30 cellular contexts compared by ENCODE assay signal in genomic region chr5:155780274-155780673, GRCh38.
"Had no signal": no experiment of that assay in that cellular context is flagged by ENCODE, and none has a peak within 500 bp of the region (broad histone marks: within the 10 kb centered on the region; RNA-seq: fewer than 3 reads in every experiment).

No MANE protein-coding gene starts in this region.

- DNase-seq: activated effector memory CD4-positive, alpha-beta T cell treated with anti-CD3 and anti-CD28 coated beads, Interleukin-2, amount 50 U/mL, for 16 hours; activated effector memory CD4-positive, alpha-beta T cell treated with Interleukin-2 at 50 U/mL for 16 hours; activated gamma-delta T cell; activated gamma-delta T cell treated with Interleukin-2 at 50 U/mL for 16 hours; activated naive CD4-positive, alpha-beta T cell; activated naive CD4-positive, alpha-beta T cell treated with anti-CD3 and anti-CD28 coated beads for 36 hours; activated naive CD4-positive, alpha-beta T cell treated with anti-CD3 and anti-CD28 coated beads, Interleukin-2, amount 10 ng/mL, durations not matched to agents 7 days and 5 days; activated naive CD4-positive, alpha-beta T cell treated with anti-CD3 and anti-CD28 coated beads, Interleukin-2, amount 50 U/mL, for 16 hours; activated naive CD4-positive, alpha-beta T cell treated with Interleukin-2 at 50 U/mL for 16 hours; activated naive CD8-positive, alpha-beta T cell treated with anti-CD3 and anti-CD28 coated beads for 36 hours; activated naive CD8-positive, alpha-beta T cell treated with anti-CD3 and anti-CD28 coated beads, Interleukin-2, amount 10 ng/mL, durations not matched to agents 7 days and 5 days; activated naive CD8-positive, alpha-beta T cell treated with anti-CD3 and anti-CD28 coated beads, Interleukin-2, amount 50 U/mL, for 24 hours; activated T-cell treated with anti-CD3 and anti-CD28 coated beads, Interleukin-2, amount 50 U/mL, for 1 hour; activated T-cell treated with anti-CD3 and anti-CD28 coated beads, Interleukin-2, amount 50 U/mL, for 24 hours; activated T-cell treated with anti-CD3 and anti-CD28 coated beads, Interleukin-2, amount 50 U/mL, for 4 hours; activated T-cell treated with anti-CD3 and anti-CD28 coated beads, Interleukin-2, amount 50 U/mL, for 48 hours; activated T-cell treated with anti-CD3 and anti-CD28 coated beads, Interleukin-2, amount 50 U/mL, for 72 hours; adrenal gland; amniotic stem cell; amygdala; anterior cingulate cortex; aorta; body of pancreas; brain microvascular endothelial cell; caudate nucleus; central memory CD4-positive, alpha-beta T cell; cerebellar nuclear complex had no signal

- H3K4me1 ChIP-seq: adrenal gland, ascending aorta, body of pancreas, breast epithelium had no signal

- H3K27me3 ChIP-seq: adrenal gland, ascending aorta, body of pancreas, brain microvascular endothelial cell, breast epithelium, cardiac muscle cell had no signal

- H3K9me3 ChIP-seq: adrenal gland, ascending aorta, body of pancreas, breast epithelium had no signal

- H3K27ac ChIP-seq: adrenal gland, ascending aorta, body of pancreas, brain microvascular endothelial cell, breast epithelium, cardiac muscle cell had no signal

- H3K36me3 ChIP-seq: adrenal gland, ascending aorta, brain microvascular endothelial cell, breast epithelium, cardiac muscle cell had no signal

- H3K4me3 ChIP-seq: adrenal gland, ascending aorta, body of pancreas, breast epithelium, cardiac muscle cell had no signal
